Comparison of ENCODE assay signal across 28 cellular contexts in genomic region chr5:122376305-122376704, GRCh38.
"Had no signal": no experiment of that assay in that cellular context is flagged by ENCODE, and none has a peak within 500 bp of the region (broad histone marks: within the 10 kb centered on the region; RNA-seq: fewer than 3 reads in every experiment).

No MANE protein-coding gene starts in this region.

- H3K9me3 Mint-ChIP-seq: activated CD4-positive, alpha-beta memory T cell treated with anti-CD3 and anti-CD28 coated beads, Interleukin-2, amount 10 ng/mL, durations not matched to agents 7 days and 5 days; activated CD4-positive, alpha-beta T cell treated with anti-CD3 and anti-CD28 coated beads, Interleukin-2, amount 10 ng/mL, durations not matched to agents 7 days and 5 days; activated naive CD4-positive, alpha-beta T cell treated with anti-CD3 and anti-CD28 coated beads, Interleukin-2, amount 10 ng/mL, durations not matched to agents 7 days and 5 days; activated naive CD4-positive, alpha-beta T cell treated with anti-CD3 and anti-CD28 coated beads, Interleukin-2, amount 50 U/mL, for 72 hours; activated naive CD8-positive, alpha-beta T cell treated with anti-CD3 and anti-CD28 coated beads, Interleukin-2, amount 10 ng/mL, durations not matched to agents 7 days and 5 days; activated T-cell treated with anti-CD3 and anti-CD28 coated beads, Interleukin-2, amount 50 U/mL, for 24 hours; activated T-cell treated with anti-CD3 and anti-CD28 coated beads, Interleukin-2, amount 50 U/mL, for 72 hours had no signal

- H3K36me3 ChIP-seq: brain microvascular endothelial cell, esophagus muscularis mucosa, gastrocnemius medialis, heart right ventricle had no signal

- H3K4me1 ChIP-seq: foreskin keratinocyte, gastrocnemius medialis had no signal

- H3K27me3 ChIP-seq: brain microvascular endothelial cell, esophagus muscularis mucosa, foreskin keratinocyte, gastrocnemius medialis, heart right ventricle had no signal

- FAIRE-seq: astrocyte, bronchial epithelial cell, colon had no signal

- H3K27ac Mint-ChIP-seq: activated CD4-positive, alpha-beta memory T cell treated with anti-CD3 and anti-CD28 coated beads, Interleukin-2, amount 10 ng/mL, durations not matched to agents 7 days and 5 days; activated CD4-positive, alpha-beta T cell treated with anti-CD3 and anti-CD28 coated beads, Interleukin-2, amount 10 ng/mL, durations not matched to agents 7 days and 5 days; activated naive CD4-positive, alpha-beta T cell treated with anti-CD3 and anti-CD28 coated beads, Interleukin-2, amount 10 ng/mL, durations not matched to agents 7 days and 5 days; activated naive CD4-positive, alpha-beta T cell treated with anti-CD3 and anti-CD28 coated beads, Interleukin-2, amount 50 U/mL, for 72 hours; activated naive CD8-positive, alpha-beta T cell treated with anti-CD3 and anti-CD28 coated beads, Interleukin-2, amount 10 ng/mL, durations not matched to agents 7 days and 5 days; activated T-cell treated with anti-CD3 and anti-CD28 coated beads, Interleukin-2, amount 50 U/mL, for 24 hours; activated T-cell treated with anti-CD3 and anti-CD28 coated beads, Interleukin-2, amount 50 U/mL, for 72 hours had no signal

- H3K4me1 Mint-ChIP-seq: activated CD4-positive, alpha-beta memory T cell treated with anti-CD3 and anti-CD28 coated beads, Interleukin-2, amount 10 ng/mL, durations not matched to agents 7 days and 5 days; activated CD4-positive, alpha-beta T cell treated with anti-CD3 and anti-CD28 coated beads, Interleukin-2, amount 10 ng/mL, durations not matched to agents 7 days and 5 days; activated naive CD4-positive, alpha-beta T cell treated with anti-CD3 and anti-CD28 coated beads, Interleukin-2, amount 10 ng/mL, durations not matched to agents 7 days and 5 days; activated naive CD8-positive, alpha-beta T cell treated with anti-CD3 and anti-CD28 coated beads, Interleukin-2, amount 10 ng/mL, durations not matched to agents 7 days and 5 days had no signal

- H3K4me3 Mint-ChIP-seq: activated CD4-positive, alpha-beta memory T cell treated with anti-CD3 and anti-CD28 coated beads, Interleukin-2, amount 10 ng/mL, durations not matched to agents 7 days and 5 days; activated CD4-positive, alpha-beta T cell treated with anti-CD3 and anti-CD28 coated beads, Interleukin-2, amount 10 ng/mL, durations not matched to agents 7 days and 5 days; activated naive CD4-positive, alpha-beta T cell treated with anti-CD3 and anti-CD28 coated beads, Interleukin-2, amount 10 ng/mL, durations not matched to agents 7 days and 5 days; activated naive CD8-positive, alpha-beta T cell treated with anti-CD3 and anti-CD28 coated beads, Interleukin-2, amount 10 ng/mL, durations not matched to agents 7 days and 5 days; activated T-cell treated with anti-CD3 and anti-CD28 coated beads, Interleukin-2, amount 50 U/mL, for 24 hours; activated T-cell treated with anti-CD3 and anti-CD28 coated beads, Interleukin-2, amount 50 U/mL, for 72 hours had no signal

- H3K27me3 Mint-ChIP-seq: activated CD4-positive, alpha-beta memory T cell treated with anti-CD3 and anti-CD28 coated beads, Interleukin-2, amount 10 ng/mL, durations not matched to agents 7 days and 5 days; activated CD4-positive, alpha-beta T cell treated with anti-CD3 and anti-CD28 coated beads, Interleukin-2, amount 10 ng/mL, durations not matched to agents 7 days and 5 days; activated naive CD4-positive, alpha-beta T cell treated with anti-CD3 and anti-CD28 coated beads, Interleukin-2, amount 10 ng/mL, durations not matched to agents 7 days and 5 days; activated naive CD8-positive, alpha-beta T cell treated with anti-CD3 and anti-CD28 coated beads, Interleukin-2, amount 10 ng/mL, durations not matched to agents 7 days and 5 days; activated T-cell treated with anti-CD3 and anti-CD28 coated beads, Interleukin-2, amount 50 U/mL, for 24 hours had no signal

- H3K9me3 ChIP-seq: esophagus muscularis mucosa, gastrocnemius medialis, heart right ventricle had no signal

- H3K36me3 Mint-ChIP-seq: activated naive CD4-positive, alpha-beta T cell treated with anti-CD3 and anti-CD28 coated beads, Interleukin-2, amount 10 ng/mL, durations not matched to agents 7 days and 5 days; activated naive CD4-positive, alpha-beta T cell treated with anti-CD3 and anti-CD28 coated beads, Interleukin-2, amount 50 U/mL, for 72 hours; activated naive CD8-positive, alpha-beta T cell treated with anti-CD3 and anti-CD28 coated beads, Interleukin-2, amount 10 ng/mL, durations not matched to agents 7 days and 5 days had no signal

- DNase-seq: activated CD4-positive, alpha-beta memory T cell treated with anti-CD3 and anti-CD28 coated beads, Interleukin-2, amount 10 ng/mL, durations not matched to agents 7 days and 5 days; activated CD4-positive, alpha-beta T cell treated with anti-CD3 and anti-CD28 coated beads for 4 hours; activated CD4-positive, alpha-beta T cell treated with anti-CD3 and anti-CD28 coated beads, Interleukin-2, amount 10 ng/mL, durations not matched to agents 7 days and 5 days; activated CD4-positive, alpha-beta T cell treated with anti-CD3 and anti-CD28 coated beads, Interleukin-2, amount 50 U/mL, for 4 hours; activated CD4-positive, CD25-positive, alpha-beta regulatory T cell; activated CD4-positive, CD25-positive, alpha-beta regulatory T cell treated with anti-CD3 and anti-CD28 coated beads, Interleukin-2, amount 50 U/mL, for 72 hours; activated CD8-positive, alpha-beta memory T cell treated with anti-CD3 and anti-CD28 coated beads, Interleukin-2, amount 50 U/mL, for 48 hours; activated gamma-delta T cell; activated naive CD4-positive, alpha-beta T cell; activated naive CD4-positive, alpha-beta T cell treated with anti-CD3 and anti-CD28 coated beads, Interleukin-2, amount 10 ng/mL, durations not matched to agents 7 days and 5 days; activated naive CD8-positive, alpha-beta T cell treated with anti-CD3 and anti-CD28 coated beads, Interleukin-2, amount 10 ng/mL, durations not matched to agents 7 days and 5 days; activated T-cell treated with anti-CD3 and anti-CD28 coated beads for 4 hours; activated T-cell treated with anti-CD3 and anti-CD28 coated beads, Interleukin-2, amount 50 U/mL, for 24 hours; activated T-cell treated with anti-CD3 and anti-CD28 coated beads, Interleukin-2, amount 50 U/mL, for 72 hours; brain microvascular endothelial cell; caudate nucleus; effector CD8-positive, alpha-beta T cell; erythroblast; foreskin keratinocyte; gastrocnemius medialis; glutamatergic neuron; heart right ventricle; T-helper 2 cell had no signal

- H3K27ac ChIP-seq: brain microvascular endothelial cell, esophagus muscularis mucosa, foreskin keratinocyte, gastrocnemius medialis had no signal

- ATAC-seq: activated naive CD4-positive, alpha-beta T cell treated with anti-CD3 and anti-CD28 coated beads, Interleukin-2, amount 50 U/mL, for 72 hours; activated T-cell treated with anti-CD3 and anti-CD28 coated beads, Interleukin-2, amount 50 U/mL, for 72 hours; foreskin keratinocyte; gastrocnemius medialis had no signal

- H3K4me3 ChIP-seq: esophagus muscularis mucosa, gastrocnemius medialis, heart right ventricle had no signal
